Comparison of ENCODE assay signal across 8 cellular contexts in genomic region chr7:151518105-151518780, GRCh38. TPM values are rescaled to one million over a fixed set of nuclear protein-coding genes. Genes with fewer than 3 reads are reported as not detected.
DNase-seq lines count a peak whose midpoint lies in the region; ATAC-seq and TF ChIP-seq lines count a peak whose summit lies in the region.

No MANE protein-coding gene starts in this region.

- peak overlapping the region; percentile 99 for H3K27ac ChIP-seq in cardiac muscle cell
- peak overlapping the region; percentile 98 to 99 for H3K27ac ChIP-seq in prostate gland

- TF ChIP-seq CTCF in cardiac muscle cell (IDR thresholded peaks at IDR 0.05; ENCODE audit: low read depth, low read length) (no peak), prostate gland (IDR thresholded peaks at IDR 0.05) (no peak)

- H3K4me3 ChIP-seq in cardiac muscle cell (peak overlapping the region; percentile 99), prostate gland (peak overlapping the region; percentile 95 to 97)

- H3K36me3 ChIP-seq in cardiac muscle cell (no peaks in the 10 kb centered on the region), prostate gland (no peaks in the 10 kb centered on the region)

- intact Hi-C loops in prostate gland (cut with DNase I), result loop anchor here (2.0 to 5.0 kb wide), 3 partner anchors 57 to 239 kb away; no protein-coding TSS in a partner anchor

- WGBS in prostate gland, result 1% methylated on average over 30 of the region's 30 CpGs

- DNase-seq in DMS 273 (lab: John Stamatoyannopoulos, UW; ENCODE audit: unreplicated experiment) (peak; percentile 80), DMS 273 treated with DMSO at 0.1 percent for 48 hours (lab: John Stamatoyannopoulos, UW) (no peak), RPMI8226 (peak; percentile 74), cardiac muscle cell (ENCODE audit: low read depth in 1 of 2, low spot score in 1 of 2) (peak; percentile 35 to 48), prostate gland (ENCODE audit: low spot score) (peak; percentile 45), ureter (ENCODE audit: low spot score) (peak; percentile 69)
- peak; percentile 59 for DNase-seq in activated naive CD4-positive, alpha-beta T cell treated with anti-CD3 and anti-CD28 coated beads, Interleukin-2, amount 50 U/mL, for 16 hours

- ATAC-seq in HG03135 (IDR thresholded peaks at IDR 0.05; ENCODE audit: unreplicated experiment), result no peak

- H3K27me3 ChIP-seq in cardiac muscle cell (no peaks in the 10 kb centered on the region), prostate gland (replicated peaks; ENCODE audit: insufficient read depth) (no peaks in the 10 kb centered on the region)

- H3K4me1 ChIP-seq in cardiac muscle cell (ENCODE audit: low read depth) (no peaks in the 10 kb centered on the region), prostate gland (replicated peaks) (peaks cover 3% of the 10 kb centered on the region)

- TF ChIP-seq POLR2A in prostate gland (IDR thresholded peaks at IDR 0.05), result no peak

- no peaks in the 10 kb centered on the region for H3K9me3 ChIP-seq in cardiac muscle cell (ENCODE audit: low read depth)
- H3K9me3 ChIP-seq in prostate gland, result no peaks in the 10 kb centered on the region

RNA-seq across cellular contexts. Expression of gene RHEB, which starts 1.5 kb away (rescaled TPM):
- total RNA-seq in cardiac muscle cell, result 89.8 and 127 TPM in 2 replicates
- polyA plus RNA-seq in cardiac muscle cell, result 157 and 204 TPM in 2 replicates
- total RNA-seq in prostate gland, result 10 to 100 TPM; 59.3 to 63.1 TPM
- total RNA-seq in ureter, result 95.2 TPM
